1 cellular context compared by ENCODE assay signal in the genomic region with DNA sequence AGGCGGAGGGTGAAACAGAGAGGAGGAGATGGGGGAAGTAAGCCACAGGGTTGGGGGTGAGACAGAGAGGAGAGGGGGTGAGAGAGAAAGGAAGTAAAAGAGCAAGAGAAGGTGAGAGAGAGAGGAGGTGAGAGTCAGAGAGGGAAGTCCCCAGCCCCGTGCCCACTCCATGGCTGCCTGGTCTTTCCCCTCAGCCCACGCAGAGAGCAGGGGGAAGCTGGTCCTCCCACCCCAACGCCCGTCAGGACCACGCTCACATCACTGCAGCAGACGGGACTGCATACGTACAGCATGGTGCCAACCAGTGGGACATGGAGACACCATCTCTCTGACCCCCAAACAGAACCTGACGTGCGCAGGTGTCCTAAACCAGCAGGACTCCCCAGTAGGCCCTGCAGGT.
TF ChIP-seq lines count a peak whose summit lies in the region.

No MANE protein-coding gene starts in this region.

TF ChIP-seq in GM12878, 131 proteins besides CTCF, POLR2A, EP300 and RAD21 (continued from another document):
- TF ChIP-seq, protein P1, sequence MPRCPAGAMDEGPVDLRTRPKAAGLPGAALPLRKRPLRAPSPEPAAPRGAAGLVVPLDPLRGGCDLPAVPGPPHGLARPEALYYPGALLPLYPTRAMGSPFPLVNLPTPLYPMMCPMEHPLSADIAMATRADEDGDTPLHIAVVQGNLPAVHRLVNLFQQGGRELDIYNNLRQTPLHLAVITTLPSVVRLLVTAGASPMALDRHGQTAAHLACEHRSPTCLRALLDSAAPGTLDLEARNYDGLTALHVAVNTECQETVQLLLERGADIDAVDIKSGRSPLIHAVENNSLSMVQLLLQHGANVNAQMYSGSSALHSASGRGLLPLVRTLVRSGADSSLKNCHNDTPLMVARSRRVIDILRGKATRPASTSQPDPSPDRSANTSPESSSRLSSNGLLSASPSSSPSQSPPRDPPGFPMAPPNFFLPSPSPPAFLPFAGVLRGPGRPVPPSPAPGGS (IDR thresholded peaks at IDR 0.05; ENCODE audit: borderline replicate concordance, insufficient read depth, low read depth, low read length, poor library complexity, severe bottlenecking), result peak; percentile 59
- TF ChIP-seq PAX5 (IDR thresholded peaks at IDR 0.05; ENCODE audit: borderline replicate concordance, low read depth, low read length) (no peak), RELA (IDR thresholded peaks at IDR 0.05; ENCODE audit: borderline replicate concordance, partially characterized antibody) (peak; percentile 76), SPI1 (IDR thresholded peaks at IDR 0.05; ENCODE audit: borderline replicate concordance, insufficient read depth, low read depth, low read length) (peak; percentile 35; the same call in 1 of the 2 replicates), RUNX3 (IDR thresholded peaks at IDR 0.05; ENCODE audit: low read length) (peak; percentile 31; the same call in 1 of the 2 replicates), YY1 (IDR thresholded peaks at IDR 0.05; ENCODE audit: low read depth, low read length) (peak; percentile 55; the same call in 1 of the 2 replicates), BHLHE40 (IDR thresholded peaks at IDR 0.05; ENCODE audit: borderline replicate concordance in 1 of 2, low read depth in 2 of 2, low read length in 1 of 2) (peak in 1 of 2 experiments; percentile 75; a peak in 1 of 4 replicates), HDAC6 (IDR thresholded peaks at IDR 0.05; ENCODE audit: unreplicated experiment) (no peak), FOXM1 (IDR thresholded peaks at IDR 0.05; ENCODE audit: low read depth, low read length) (no peak), NBN (IDR thresholded peaks at IDR 0.05) (0 out of 2 replicates have a peak, but pooled peaks have one; percentile 56), DPF2 (IDR thresholded peaks at IDR 0.05) (peak; percentile 56), ZZZ3 (IDR thresholded peaks at IDR 0.05; ENCODE audit: control insufficient read depth, insufficient read length, low read depth) (no peak), IKZF2 (IDR thresholded peaks at IDR 0.05) (peak; percentile 38 to 46; a peak in 2 of 4 replicates), MTA2 (IDR thresholded peaks at IDR 0.05; ENCODE audit: low read depth) (peak; percentile 76; the same call in 1 of the 2 replicates), NFXL1 (IDR thresholded peaks at IDR 0.05; ENCODE audit: borderline replicate concordance) (no peak), ATF7 (IDR thresholded peaks at IDR 0.05; ENCODE audit: low read depth) (peak; percentile 53), EED (IDR thresholded peaks at IDR 0.05; ENCODE audit: low read depth) (0 out of 2 replicates have a peak, but pooled peaks have one; percentile 20), BCL11A (IDR thresholded peaks at IDR 0.05; ENCODE audit: low read depth, low read length) (peak; percentile 25; the same call in 1 of the 2 replicates), IKZF1 (conservative IDR thresholded peaks at IDR 0.05) (peak; percentile 75; the same call in 1 of the 2 replicates)
- TF ChIP-seq, protein P2, sequence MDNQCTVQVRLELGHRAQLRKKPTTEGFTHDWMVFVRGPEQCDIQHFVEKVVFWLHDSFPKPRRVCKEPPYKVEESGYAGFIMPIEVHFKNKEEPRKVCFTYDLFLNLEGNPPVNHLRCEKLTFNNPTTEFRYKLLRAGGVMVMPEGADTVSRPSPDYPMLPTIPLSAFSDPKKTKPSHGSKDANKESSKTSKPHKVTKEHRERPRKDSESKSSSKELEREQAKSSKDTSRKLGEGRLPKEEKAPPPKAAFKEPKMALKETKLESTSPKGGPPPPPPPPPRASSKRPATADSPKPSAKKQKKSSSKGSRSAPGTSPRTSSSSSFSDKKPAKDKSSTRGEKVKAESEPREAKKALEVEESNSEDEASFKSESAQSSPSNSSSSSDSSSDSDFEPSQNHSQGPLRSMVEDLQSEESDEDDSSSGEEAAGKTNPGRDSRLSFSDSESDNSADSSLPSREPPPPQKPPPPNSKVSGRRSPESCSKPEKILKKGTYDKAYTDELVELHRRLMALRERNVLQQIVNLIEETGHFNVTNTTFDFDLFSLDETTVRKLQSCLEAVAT (IDR thresholded peaks at IDR 0.05), result no peak
